ENCODE assay signal across 8 cellular contexts in the genomic region with DNA sequence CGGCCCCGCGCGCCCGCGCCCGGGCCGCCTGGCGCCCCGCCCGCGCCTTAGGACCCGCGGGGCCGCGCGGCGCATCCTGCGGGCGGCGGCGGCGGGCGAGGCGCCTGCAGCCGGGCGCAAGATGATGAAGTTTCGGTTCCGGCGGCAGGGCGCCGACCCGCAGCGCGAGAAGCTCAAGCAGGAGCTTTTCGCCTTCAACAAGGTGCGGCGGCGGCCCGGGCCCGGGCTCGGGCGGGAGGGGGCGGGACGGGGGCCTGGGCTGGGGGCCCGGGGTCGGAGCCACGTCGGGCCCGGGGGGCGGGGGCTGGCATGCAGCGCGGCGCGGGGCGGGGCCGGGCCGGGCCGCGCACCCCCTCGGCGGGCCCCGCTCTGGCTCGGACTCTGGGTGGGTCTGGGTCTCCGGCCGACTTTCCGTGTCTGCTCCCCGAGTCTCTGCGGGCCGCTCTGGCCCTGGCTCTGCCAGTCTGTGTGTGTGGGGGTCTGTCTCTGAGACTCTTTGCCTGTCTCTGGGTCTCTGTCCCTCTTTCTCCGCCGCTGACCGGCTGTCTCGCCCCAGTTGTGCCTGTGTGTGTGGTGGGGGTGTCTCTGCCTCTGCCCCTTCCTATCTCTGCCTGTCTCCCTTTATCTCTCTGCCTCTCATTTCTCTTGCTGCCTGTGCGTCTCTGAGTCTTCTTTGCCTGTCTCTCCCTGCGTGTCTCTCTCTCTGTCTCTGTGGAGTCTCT. TPM values are rescaled to one million over a fixed set of nuclear protein-coding genes. Genes with fewer than 3 reads are reported as not detected.
DNase-seq lines count a peak whose midpoint lies in the region; ATAC-seq and TF ChIP-seq lines count a peak whose summit lies in the region.

A gene (plus strand): TSS at position 74 of the 722 bp plus-strand sequence. CDS start 48 bp downstream, at position 122.

- ATAC-seq in GM18511 (IDR thresholded peaks at IDR 0.05; ENCODE audit: unreplicated experiment) (peak; percentile 27), GM18520 (IDR thresholded peaks at IDR 0.05; ENCODE audit: unreplicated experiment) (no peak)
- ATAC-seq in naive thymus-derived CD8-positive, alpha-beta T cell: no peak

- H3K9me3 Mint-ChIP-seq in naive thymus-derived CD8-positive, alpha-beta T cell: no peaks in the 10 kb centered on the region

- peak within 1 kb of the TSS; percentile 79 for H3K9ac ChIP-seq in SK-N-MC (ENCODE audit: insufficient read length)
- peak within 1 kb of the TSS; percentile 3 for H3K9ac ChIP-seq in endocrine pancreas (ENCODE audit: control insufficient read depth, insufficient read depth, low read length)

- H3K9me3 ChIP-seq in SK-N-MC (ENCODE audit: low read depth, low read length): no peaks in the 10 kb centered on the region
- no peaks in the 10 kb centered on the region for H3K9me3 ChIP-seq in endocrine pancreas (ENCODE audit: control insufficient read depth, low read length)

- H3K27me3 Mint-ChIP-seq in naive thymus-derived CD8-positive, alpha-beta T cell: no peaks in the 10 kb centered on the region

- POLR2A ChIA-PET in HEK293T (lab: Yijun Ruan, JAX): interaction anchor here (0.9 to 1.5 kb wide), 2 partner anchors 29 to 89 kb away, joined by 3 to 5 read pairs; a partner anchor contains a TSS
- POLR2A ChIA-PET in naive thymus-derived CD8-positive, alpha-beta T cell (lab: Charles Lee): interaction anchor here (0.6 to 1.5 kb wide), 3 partner anchors 35 to 89 kb away, joined by 3 to 4 read pairs (median 4); a partner anchor contains a TSS

- DNase-seq in HEK293T (ENCODE audit: extremely low spot score) (peak; percentile 18), SK-N-MC (ENCODE audit: low read depth, low spot score) (no peak), middle frontal gyrus (ENCODE audit: extremely low spot score, low spot score) (no peak)
- DNase-seq in naive thymus-derived CD8-positive, alpha-beta T cell: peak in 1 of 10 donors; percentile 21
- DNase-seq in stimulated activated naive CD4-positive, alpha-beta T cell treated with Interleukin-2 at 50 U/mL for 16 hours (lab: John Stamatoyannopoulos, UW): no peak

- peak within 1 kb of the TSS; percentile 87 to 99 (median 97) for H3K4me3 Mint-ChIP-seq in naive thymus-derived CD8-positive, alpha-beta T cell

- 0 out of 2 replicates have a peak within 1 kb of the TSS, but pooled peaks have one; percentile 6 for H3K27ac ChIP-seq in SK-N-MC

- peak within 1 kb of the TSS; percentile 92 for H3K4me3 ChIP-seq in SK-N-MC
- no peak within 1 kb of the TSS for H3K4me3 ChIP-seq in endocrine pancreas (ENCODE audit: control insufficient read depth, insufficient read depth, low read length)

- CTCF ChIA-PET in HEK293T (lab: Yijun Ruan, JAX): no interaction called here

- no peaks in the 10 kb centered on the region for H3K36me3 ChIP-seq in SK-N-MC (ENCODE audit: insufficient read depth, low read length)
- H3K36me3 ChIP-seq in endocrine pancreas (ENCODE audit: control insufficient read depth, insufficient read depth, low read length): no peaks in the 10 kb centered on the region

- peak within 1 kb of the TSS; percentile 78 to 98 (median 92) for H3K27ac Mint-ChIP-seq in naive thymus-derived CD8-positive, alpha-beta T cell

- peaks cover 15 to 41% (median 28%) of the 10 kb centered on the region in 4 donors for H3K4me1 Mint-ChIP-seq in naive thymus-derived CD8-positive, alpha-beta T cell

- no peaks in the 10 kb centered on the region for H3K4me1 ChIP-seq in endocrine pancreas (ENCODE audit: control insufficient read depth, insufficient read depth, low read length)

- H3K27me3 ChIP-seq in endocrine pancreas (ENCODE audit: control insufficient read depth, insufficient read depth, low read length): no peaks in the 10 kb centered on the region

- H3K36me3 Mint-ChIP-seq in naive thymus-derived CD8-positive, alpha-beta T cell: peaks cover 0 to 3% (median 0%) of the 10 kb centered on the region in 3 donors

TF ChIP-seq in HEK293T, 16 proteins besides CTCF, POLR2A, EP300 and RAD21:
- TF ChIP-seq ZNF384 (IDR thresholded peaks at IDR 0.05) (no peak), BHLHE40 (IDR thresholded peaks at IDR 0.05; ENCODE audit: borderline replicate concordance) (no peak), SP1 (IDR thresholded peaks at IDR 0.05) (no peak), FOXK2 (IDR thresholded peaks at IDR 0.05) (no peak)

RNA-seq across cellular contexts. Expression of the gene that starts here (rescaled TPM):
- 10 to 100 TPM; 16.8 to 17.3 TPM for total RNA-seq in naive thymus-derived CD8-positive, alpha-beta T cell
- 1 to 10 TPM; 1.2 to 1.9 (median 1.5) TPM for polyA plus RNA-seq in naive thymus-derived CD8-positive, alpha-beta T cell
